Comparison of ENCODE assay signal across 13 cellular contexts in genomic region chr3:17535173-17535730, GRCh38.
"Had no signal": no experiment of that assay in that cellular context is flagged by ENCODE, and none has a peak within 500 bp of the region (broad histone marks: within the 10 kb centered on the region; RNA-seq: fewer than 3 reads in every experiment).

No MANE protein-coding gene starts in this region.

- H3K36me3 ChIP-seq: tibial nerve had no signal

- H3K27ac ChIP-seq: tibial nerve, VCaP had no signal

- H3K27me3 ChIP-seq: tibial nerve had no signal

- H3K9me3 ChIP-seq: tibial nerve had no signal

- H3K4me3 ChIP-seq: lung, tibial nerve had no signal

- DNase-seq: activated CD4-positive, alpha-beta T cell treated with anti-CD3 and anti-CD28 coated beads for 4 hours; activated naive CD4-positive, alpha-beta T cell treated with Interleukin-2 at 50 U/mL for 16 hours; activated naive CD8-positive, alpha-beta T cell treated with anti-CD3 and anti-CD28 coated beads, Interleukin-2, amount 50 U/mL, for 24 hours; central memory CD4-positive, alpha-beta T cell; dermis blood vessel endothelial cell; endodermal cell; naive thymus-derived CD4-positive, alpha-beta T cell; occipital lobe; stimulated activated CD4-positive, alpha-beta T cell treated with anti-CD3 and anti-CD28 coated beads, Interleukin-4, amount 100 ng/mL, for 24 hours; T-cell had no signal
